24 cellular contexts compared by ENCODE assay signal in genomic region chr18:23683155-23683554, GRCh38. TPM values are rescaled to one million over a fixed set of nuclear protein-coding genes. Genes with fewer than 3 reads are reported as not detected.
"Had no signal": no experiment of that assay in that cellular context is flagged by ENCODE, and none has a peak within 500 bp of the region (broad histone marks: within the 10 kb centered on the region; RNA-seq: fewer than 3 reads in every experiment).

No MANE protein-coding gene starts in this region.

- H3K9me3 ChIP-seq: Peyer's patch, SJCRH30 had no signal

- ATAC-seq: K562, Right ventricle myocardium inferior, SK-N-SH treated with all-trans-retinoic acid at 6 μM for 48 hours had no signal

- H3K9ac ChIP-seq: KMS-11 had no signal

- H3K4me2 ChIP-seq: KMS-11, PC-9 had no signal

- H2AFZ ChIP-seq: PC-9 had no signal

- H3K27me3 ChIP-seq: Peyer's patch, SJCRH30 had no signal

- H3K4me1 ChIP-seq: SJCRH30 had no signal

- H3K36me3 ChIP-seq: Peyer's patch, SJCRH30 had no signal

- H3K27ac ChIP-seq: HL-60, KMS-11, PC-9, Peyer's patch, SJCRH30 had no signal

- DNase-seq: Kasumi-1; MM.1S; NCI-H1092 treated with DMSO at 0.1 percent for 48 hours; NCI-H1436; NCI-H187; NCI-H2029; NCI-H2081 treated with DMSO at 0.1 percent for 48 hours; NCI-H2171; NCI-H446; NCI-H510A; NCI-H524 treated with DMSO at 0.1 percent for 48 hours; NCI-H69; NCI-H774; NK-92 treated with Interleukin-12 subunit alpha and Interleukin-12 subunit beta, amount 100 ng/mL, for 24 hours; PC-9; Peyer's patch; SHP77 treated with DMSO at 0.1 percent for 48 hours; SJCRH30 had no signal

- H3K4me3 ChIP-seq: K562, PC-9, Peyer's patch, SJCRH30 had no signal

RNA-seq across cellular contexts. Expression of gene ANKRD29, which starts 20.4 kb away (rescaled TPM):
- total RNA-seq: OCI-LY7 had no signal
